8 cellular contexts compared by ENCODE assay signal in genomic region chr14:87869619-87870583, GRCh38.
A peak's percentile ranks its signal among the peaks of the same experiment; 100 is the strongest.
DNase-seq lines count a peak whose midpoint lies in the region; ATAC-seq lines count a peak whose summit lies in the region.

No MANE protein-coding gene starts in this region.

- DNase-seq in Ammon's horn (ENCODE audit: low spot score) = peak; percentile 44
- DNase-seq in HT1080 (ENCODE audit: low read depth) = peak; percentile 85
- peak; percentile 51 for DNase-seq in fibroblast of peridontal ligament (ENCODE audit: extremely low read depth)
- no peak for DNase-seq in SHP77 treated with DMSO at 0.1 percent for 48 hours (lab: John Stamatoyannopoulos, UW)
- DNase-seq in NCI-H1694 (lab: John Stamatoyannopoulos, UW) = no peak
- no peak for DNase-seq in NCI-H510A (lab: John Stamatoyannopoulos, UW)
- DNase-seq in SW 1271 (lab: John Stamatoyannopoulos, UW) = no peak

- ATAC-seq in GM21381 (IDR thresholded peaks at IDR 0.05; ENCODE audit: unreplicated experiment) = peak; percentile 68

Comparison
In these comparisons a context has a peak if more than half of its experiments do, and no peak if none do; other contexts are left out.
1. DNase-seq: peak in Ammon's horn (single experiment), HT1080 (single experiment) and fibroblast of peridontal ligament (single experiment); none in SHP77 treated with DMSO at 0.1 percent for 48 hours (single experiment), NCI-H1694 (single experiment), NCI-H510A (single experiment) and SW 1271 (0 of 2).